8 cellular contexts compared by ENCODE assay signal in the genomic region with DNA sequence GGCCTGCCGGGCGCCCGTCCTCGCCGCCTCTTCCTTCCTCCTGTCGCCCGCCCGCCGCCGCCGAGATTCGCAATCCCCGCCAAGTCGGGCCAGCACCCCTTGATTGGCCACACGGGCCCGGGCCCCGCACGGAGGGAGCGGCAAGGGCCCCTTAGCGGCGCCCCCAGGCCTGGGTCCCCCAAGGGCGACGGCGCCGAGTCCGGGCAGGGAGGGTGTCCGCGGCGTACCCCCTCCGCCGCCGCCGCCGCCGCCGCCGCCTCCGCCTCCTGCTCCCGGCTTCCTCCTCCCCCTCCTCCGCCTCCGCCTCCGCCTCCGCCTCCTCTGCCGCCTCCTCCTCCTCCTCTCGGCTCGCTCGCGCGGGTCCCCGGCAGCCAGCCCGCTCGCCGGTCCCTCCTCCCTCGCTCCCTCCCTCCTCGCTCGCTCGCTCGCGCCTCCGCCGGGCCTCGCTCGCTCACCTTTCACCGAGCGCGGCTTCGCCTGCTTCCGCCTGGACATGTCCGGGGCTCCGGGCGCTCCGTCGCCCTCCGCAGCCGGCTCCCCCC. TPM values are rescaled to one million over a fixed set of nuclear protein-coding genes. Genes with fewer than 3 reads are reported as not detected.
A peak's percentile ranks its signal among the peaks of the same experiment; 100 is the strongest.
DNase-seq lines count a peak whose midpoint lies in the region; ATAC-seq, FAIRE-seq and TF ChIP-seq lines count a peak whose summit lies in the region.

No MANE protein-coding gene starts in this region.

- intact Hi-C loops in dorsolateral prefrontal cortex (cut with DNase I), result no loop called here
- intact Hi-C loops in HepG2 (cut with micrococcal nuclease; ENCODE audit: unreplicated experiment), result loop anchor here (5.0 kb wide), 1 partner anchor 67 kb away; no protein-coding TSS in a partner anchor

- FAIRE-seq in HepG2 (lab: Jason Lieb, UNC), result no peak

- WGBS in HepG2 (ENCODE audit: low lambda C conversion rate), result 2% methylated on average over 35 of the region's 75 CpGs

- TF ChIP-seq EP300 in HepG2 (IDR thresholded peaks at IDR 0.05; ENCODE audit: low read depth in 2 of 2, low read length in 2 of 2) (no peak), HepG2 (CRISPR knock-in tag; IDR thresholded peaks at IDR 0.05; ENCODE audit: borderline replicate concordance) (no peak)

- TF ChIP-seq POLR2A in HepG2 (IDR thresholded peaks at IDR 0.05; ENCODE audit: insufficient read depth in 1 of 2, low read depth in 2 of 2, low read length in 2 of 2), result no peak

- CTCF ChIA-PET in HepG2 (lab: Yijun Ruan, JAX; ENCODE audit: low intra/inter-chr PET ratio, low total read pairs), result no interaction called here

- no peak overlapping the region for H2AFZ ChIP-seq in HepG2 (ENCODE audit: low read length)

- no peaks in the 10 kb centered on the region for H3K9me3 ChIP-seq in HepG2 (ENCODE audit: low read length)

- POLR2A ChIA-PET in HepG2 (lab: Yijun Ruan, JAX), result no interaction called here

- H4K20me1 ChIP-seq in HepG2 (ENCODE audit: insufficient read depth, low read length), result peaks cover 5% of the 10 kb centered on the region

- TF ChIP-seq CTCF in dorsolateral prefrontal cortex (IDR thresholded peaks at IDR 0.05 in 54 of 56, conservative IDR thresholded peaks at IDR 0.05 in 2 of 56; ENCODE audit: low read depth in 1 of 56, partially characterized antibody in 56 of 56) (peak in 6 of 56 donors; percentile 9 to 35 (median 19)), HepG2 (CRISPR knock-in tag; IDR thresholded peaks at IDR 0.05) (no peak)

- in situ Hi-C loops in HepG2 (cut with HindIII; ENCODE audit: extremely low pct_ligation_motif_present, low pct_unique_long_range_greater_than_20kb), result no loop called here

- H3K27ac ChIP-seq in dorsolateral prefrontal cortex (peak overlapping the region in 52 of 59 donors; percentile 9 to 92 (median 78)), HepG2 (ENCODE audit: extremely low read length, insufficient read depth, low read length) (no peak overlapping the region)

- TF ChIP-seq RAD21 in HepG2 (CRISPR knock-in tag; IDR thresholded peaks at IDR 0.05), result no peak

- BruUV-seq in HepG2 (replicated peaks; lab: Mats Ljungman, UMichigan), result no TSS peak

- H3K4me2 ChIP-seq in HepG2 (ENCODE audit: low read depth, low read length), result peak overlapping the region; percentile 73

- H3K79me2 ChIP-seq in HepG2 (ENCODE audit: insufficient read depth, low read length), result no peaks in the 10 kb centered on the region

- H3K27me3 ChIP-seq in dorsolateral prefrontal cortex (peaks cover 0 to 9% (median 0%) of the 10 kb centered on the region in 45 donors), HepG2 (ENCODE audit: control insufficient read depth in 1 of 2, insufficient read depth in 2 of 2, low read length in 2 of 2) (peaks cover 17 to 79% of the 10 kb centered on the region in 2 experiments)

- H3K36me3 ChIP-seq in HepG2 (replicated peaks in 1 of 2; ENCODE audit: control insufficient read depth in 1 of 2, insufficient read depth in 2 of 2, low read length in 2 of 2), result no peaks in the 10 kb centered on the region

- H3K4me1 ChIP-seq in HepG2 (ENCODE audit: insufficient read depth, low read length), result peaks cover 7% of the 10 kb centered on the region

- DNase-seq in NCI-H2227 treated with DMSO at 0.1 percent for 48 hours (lab: John Stamatoyannopoulos, UW), result peak; percentile 26
- DNase-seq in activated CD4-positive, alpha-beta T cell treated with anti-CD3 and anti-CD28 coated beads, Interleukin-2, amount 50 U/mL, for 1 hour, result peak; percentile 58
- DNase-seq in dorsolateral prefrontal cortex, result peak in 5 of 10 donors; percentile 66 to 86 (median 72)
- DNase-seq in HepG2 (ENCODE audit: low spot score), result no peak
- peak in 2 of 3 donors; percentile 10 to 38 for DNase-seq in stimulated activated CD4-positive, alpha-beta T cell treated with anti-CD3 and anti-CD28 coated beads, TNF-alpha, amount 100 ng/mL, for 1 hour (ENCODE audit: low read depth in 3 of 3, low spot score in 1 of 3)

- no peak overlapping the region for H3K9ac ChIP-seq in HepG2 (ENCODE audit: insufficient read depth, low read depth, low read length)

- ATAC-seq in GM18498 (IDR thresholded peaks at IDR 0.05; ENCODE audit: unreplicated experiment), result peak; percentile 81
- peak; percentile 61 for ATAC-seq in HG02885 (IDR thresholded peaks at IDR 0.05; ENCODE audit: poor library complexity, unreplicated experiment)
- ATAC-seq in HepG2, result peak; percentile 55
- no peak for ATAC-seq in HG03378 (IDR thresholded peaks at IDR 0.05; ENCODE audit: unreplicated experiment)

- H3K4me3 ChIP-seq in dorsolateral prefrontal cortex (peak overlapping the region; percentile 39 to 80 (median 67)), HepG2 (replicated peaks in 1 of 3; ENCODE audit: insufficient read depth in 1 of 3, low read depth in 2 of 3, low read length in 3 of 3) (peak overlapping the region; percentile 59 to 73 (median 68); a peak in 5 of 6 replicates)

TF ChIP-seq in HepG2, 621 proteins besides CTCF, POLR2A, EP300 and RAD21 (continues in another document):
- no peak for TF ChIP-seq KMT2B (CRISPR knock-in tag; IDR thresholded peaks at IDR 0.05)
- TF ChIP-seq SIX1 (CRISPR knock-in tag; IDR thresholded peaks at IDR 0.05; ENCODE audit: borderline replicate concordance), result no peak
- no peak for TF ChIP-seq ZNF546 (CRISPR knock-in tag; conservative IDR thresholded peaks at IDR 0.05)
- TF ChIP-seq ZFP62 (CRISPR knock-in tag; IDR thresholded peaks at IDR 0.05), result no peak
- TF ChIP-seq ZNF124 (CRISPR knock-in tag; IDR thresholded peaks at IDR 0.05), result no peak
- TF ChIP-seq, protein P1, sequence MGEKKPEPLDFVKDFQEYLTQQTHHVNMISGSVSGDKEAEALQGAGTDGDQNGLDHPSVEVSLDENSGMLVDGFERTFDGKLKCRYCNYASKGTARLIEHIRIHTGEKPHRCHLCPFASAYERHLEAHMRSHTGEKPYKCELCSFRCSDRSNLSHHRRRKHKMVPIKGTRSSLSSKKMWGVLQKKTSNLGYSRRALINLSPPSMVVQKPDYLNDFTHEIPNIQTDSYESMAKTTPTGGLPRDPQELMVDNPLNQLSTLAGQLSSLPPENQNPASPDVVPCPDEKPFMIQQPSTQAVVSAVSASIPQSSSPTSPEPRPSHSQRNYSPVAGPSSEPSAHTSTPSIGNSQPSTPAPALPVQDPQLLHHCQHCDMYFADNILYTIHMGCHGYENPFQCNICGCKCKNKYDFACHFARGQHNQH (CRISPR knock-in tag; IDR thresholded peaks at IDR 0.05), result peak; percentile 43; the same call in 1 of the 2 replicates
- TF ChIP-seq, protein P2, sequence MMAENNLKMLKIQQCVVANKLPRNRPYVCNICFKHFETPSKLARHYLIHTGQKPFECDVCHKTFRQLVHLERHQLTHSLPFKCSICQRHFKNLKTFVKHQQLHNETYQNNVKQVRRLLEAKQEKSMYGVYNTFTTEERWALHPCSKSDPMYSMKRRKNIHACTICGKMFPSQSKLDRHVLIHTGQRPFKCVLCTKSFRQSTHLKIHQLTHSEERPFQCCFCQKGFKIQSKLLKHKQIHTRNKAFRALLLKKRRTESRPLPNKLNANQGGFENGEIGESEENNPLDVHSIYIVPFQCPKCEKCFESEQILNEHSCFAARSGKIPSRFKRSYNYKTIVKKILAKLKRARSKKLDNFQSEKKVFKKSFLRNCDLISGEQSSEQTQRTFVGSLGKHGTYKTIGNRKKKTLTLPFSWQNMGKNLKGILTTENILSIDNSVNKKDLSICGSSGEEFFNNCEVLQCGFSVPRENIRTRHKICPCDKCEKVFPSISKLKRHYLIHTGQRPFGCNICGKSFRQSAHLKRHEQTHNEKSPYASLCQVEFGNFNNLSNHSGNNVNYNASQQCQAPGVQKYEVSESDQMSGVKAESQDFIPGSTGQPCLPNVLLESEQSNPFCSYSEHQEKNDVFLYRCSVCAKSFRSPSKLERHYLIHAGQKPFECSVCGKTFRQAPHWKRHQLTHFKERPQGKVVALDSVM (CRISPR knock-in tag; IDR thresholded peaks at IDR 0.05), result peak; percentile 45; the same call in 1 of the 2 replicates
- no peak for TF ChIP-seq ONECUT2 (CRISPR knock-in tag; IDR thresholded peaks at IDR 0.05)
- no peak for TF ChIP-seq ZNF207 (IDR thresholded peaks at IDR 0.05; ENCODE audit: borderline replicate concordance)
- 0 out of 2 replicates have a peak, but pooled peaks have one; percentile 26 for TF ChIP-seq KAT8 (CRISPR knock-in tag; IDR thresholded peaks at IDR 0.05)
- TF ChIP-seq ZNF816 (CRISPR knock-in tag; IDR thresholded peaks at IDR 0.05; ENCODE audit: borderline replicate concordance), result no peak
- no peak for TF ChIP-seq BORCS8-MEF2B (CRISPR knock-in tag; IDR thresholded peaks at IDR 0.05)
- no peak for TF ChIP-seq ZNF550 (CRISPR knock-in tag; IDR thresholded peaks at IDR 0.05; ENCODE audit: borderline replicate concordance)
- TF ChIP-seq PHF20 (CRISPR knock-in tag; IDR thresholded peaks at IDR 0.05), result 0 out of 2 replicates have a peak, but pooled peaks have one; percentile 41

RNA-seq across cellular contexts. Expression of gene ZNF423, which starts 0.6 kb away (rescaled TPM):
- total RNA-seq in dorsolateral prefrontal cortex (10 to 100 TPM; 11.4 to 52.5 (median 19.6) TPM), HepG2 (2016; rRNA removed; fragmentation: Illumina TruSeq; extraction: Trizol) (0.25 and 0.31 TPM in 2 replicates)
- total RNA-seq in HepG2 (2016; cell fraction: cytosol; rRNA removed; fragmentation: Illumina TruSeq; extraction: Trizol; ENCODE audit: low read depth), result 0.26 TPM in 1 of 2 replicates, not detected in the other
- 0.09 and 0.16 TPM in 2 replicates for total RNA-seq in HepG2 (2016; cell fraction: insoluble cytoplasmic fraction; rRNA removed; fragmentation: Illumina TruSeq; extraction: Trizol)
- 0.03 and 0.53 TPM in 2 replicates for total RNA-seq in HepG2 (2016; cell fraction: membrane; rRNA removed; fragmentation: Illumina TruSeq; extraction: Trizol)
- 0.03 and 0.13 TPM in 2 replicates for total RNA-seq in HepG2 (2016; cell fraction: nucleus; rRNA removed; fragmentation: Illumina TruSeq; extraction: Trizol)
- polyA plus RNA-seq in HepG2 (2011; rRNA removed), result 0.05 and 0.07 TPM in 2 replicates
- 0.04 TPM in 2 replicates for polyA plus RNA-seq in HepG2 (2011; cell fraction: cytosol; rRNA removed)
- 0.10 TPM in 2 replicates for polyA plus RNA-seq in HepG2 (2011; cell fraction: nucleus; rRNA removed)
- 0.04 and 0.15 TPM in 2 replicates for polyA plus RNA-seq in HepG2 (2012)
- polyA plus RNA-seq in HepG2 (2016; cell fraction: cytosol; fragmentation: Illumina TruSeq; extraction: Trizol; ENCODE audit: low read depth), result 0.31 and 0.51 TPM in 2 replicates
- polyA plus RNA-seq in HepG2 (2016; cell fraction: insoluble cytoplasmic fraction; fragmentation: Illumina TruSeq; extraction: Trizol; ENCODE audit: low read depth), result 0.05 and 0.10 TPM in 2 replicates
- polyA plus RNA-seq in HepG2 (2016; cell fraction: membrane; fragmentation: Illumina TruSeq; extraction: Trizol; ENCODE audit: low read depth), result 0.15 TPM in 1 of 2 replicates, not detected in the other
- polyA plus RNA-seq in HepG2 (2016; cell fraction: nucleus; fragmentation: Illumina TruSeq; extraction: Trizol; ENCODE audit: insufficient read depth, low read depth), result not detected in 2 replicates
- 0.28 TPM in 1 of 2 replicates, not detected in the other for polyA minus RNA-seq in HepG2 (2011; rRNA and poly(A)+ RNA removed; ENCODE audit: low replicate concordance)
- not detected in 2 replicates for polyA minus RNA-seq in HepG2 (2011; cell fraction: cytosol; rRNA and poly(A)+ RNA removed)
- polyA minus RNA-seq in HepG2 (2011; cell fraction: nucleus; rRNA and poly(A)+ RNA removed), result 0.13 TPM in 1 of 2 replicates, not detected in the other

Comparison
In these comparisons a context has a peak if more than half of its experiments do, and no peak if none do; other contexts are left out.
1. RNA of gene ZNF423, which starts 0.6 kb away (total RNA-seq): 11.4 to 52.5 TPM in dorsolateral prefrontal cortex; 0.03 to 0.53 TPM in HepG2; every median in the first group is over 4 times any median in the second.